In the genomic region with DNA sequence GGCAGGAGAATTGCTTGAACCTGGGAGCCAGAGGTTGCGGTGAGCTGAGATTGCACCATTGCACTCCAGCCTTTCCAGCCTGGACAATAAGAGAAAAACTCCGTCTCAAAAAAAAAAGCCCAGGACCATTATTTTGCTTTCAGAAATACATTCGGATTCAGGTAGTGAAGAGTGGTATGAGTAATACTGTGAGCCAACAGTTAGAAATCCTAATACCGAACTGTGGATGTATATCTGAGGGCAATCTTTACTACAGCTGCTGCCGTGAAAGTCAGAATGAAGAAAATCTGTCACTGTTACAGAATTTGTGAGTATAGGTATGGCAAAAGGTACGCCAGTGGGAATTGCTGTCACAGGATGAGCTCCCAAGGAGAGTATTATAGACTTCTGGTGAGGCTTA, we compare ENCODE assay signal across 28 cellular contexts.
"Had no signal": no experiment of that assay in that cellular context is flagged by ENCODE, and none has a peak within 500 bp of the region (broad histone marks: within the 10 kb centered on the region; RNA-seq: fewer than 3 reads in every experiment).

No MANE protein-coding gene starts in this region.

- H2AFZ ChIP-seq: neural progenitor cell, parathyroid adenoma had no signal

- H3K27ac Mint-ChIP-seq: memory B cell; natural killer cell treated with Interleukin-12 subunit alpha and Interleukin-12 subunit beta and Interleukin-15 and Interleukin-18, amount 100 ng/mL, for 72 hours; neural progenitor cell; progenitor cell of endocrine pancreas; stimulated activated naive CD8-positive, alpha-beta T cell treated with anti-CD3 and anti-CD28 coated beads, Interleukin-15, amount 100 ng/mL, for 72 hours had no signal

- ATAC-seq: foreskin keratinocyte; gastroesophageal sphincter; heart right ventricle; left lobe of liver; natural killer cell treated with Interleukin-12 subunit alpha and Interleukin-12 subunit beta and Interleukin-15 and Interleukin-18, amount 100 ng/mL, for 72 hours; sciatic nerve; stimulated activated naive CD8-positive, alpha-beta T cell treated with anti-CD3 and anti-CD28 coated beads, Interleukin-15, amount 100 ng/mL, for 72 hours had no signal

- H3K4me3 ChIP-seq: dorsolateral prefrontal cortex, esophagus muscularis mucosa, gastroesophageal sphincter, heart right ventricle, lung, neural progenitor cell, right atrium auricular region, smooth muscle cell, suprapubic skin, transverse colon had no signal

- FAIRE-seq: kidney had no signal

- H3K9ac ChIP-seq: neural progenitor cell, parathyroid adenoma had no signal

- H3K9me3 ChIP-seq: esophagus muscularis mucosa, gastroesophageal sphincter, heart right ventricle, right atrium auricular region, suprapubic skin, transverse colon had no signal

- H3K9me3 Mint-ChIP-seq: memory B cell; naive B cell; natural killer cell treated with Interleukin-12 subunit alpha and Interleukin-12 subunit beta and Interleukin-15 and Interleukin-18, amount 100 ng/mL, for 72 hours; neural progenitor cell; stimulated activated naive CD8-positive, alpha-beta T cell treated with anti-CD3 and anti-CD28 coated beads, Interleukin-15, amount 100 ng/mL, for 72 hours had no signal

- H3K36me3 Mint-ChIP-seq: naive B cell; natural killer cell treated with Interleukin-12 subunit alpha and Interleukin-12 subunit beta and Interleukin-15 and Interleukin-18, amount 100 ng/mL, for 72 hours had no signal

- H3K27ac ChIP-seq: esophagus muscularis mucosa, foreskin keratinocyte, gastroesophageal sphincter, heart right ventricle, neural progenitor cell, parathyroid adenoma, right atrium auricular region, suprapubic skin, transverse colon had no signal

- H3K4me3 Mint-ChIP-seq: memory B cell; natural killer cell treated with Interleukin-12 subunit alpha and Interleukin-12 subunit beta and Interleukin-15 and Interleukin-18, amount 100 ng/mL, for 72 hours; neural progenitor cell; stimulated activated naive CD8-positive, alpha-beta T cell treated with anti-CD3 and anti-CD28 coated beads, Interleukin-15, amount 100 ng/mL, for 72 hours had no signal

- H3K4me2 ChIP-seq: neural progenitor cell, smooth muscle cell had no signal

- H3K27me3 Mint-ChIP-seq: memory B cell; naive B cell; natural killer cell treated with Interleukin-12 subunit alpha and Interleukin-12 subunit beta and Interleukin-15 and Interleukin-18, amount 100 ng/mL, for 72 hours; progenitor cell of endocrine pancreas; stimulated activated naive CD8-positive, alpha-beta T cell treated with anti-CD3 and anti-CD28 coated beads, Interleukin-15, amount 100 ng/mL, for 72 hours had no signal

- H3K27me3 ChIP-seq: dorsolateral prefrontal cortex, esophagus muscularis mucosa, foreskin keratinocyte, gastroesophageal sphincter, heart right ventricle, neural progenitor cell, right atrium auricular region, suprapubic skin, transverse colon had no signal

- DNase-seq: cortex of kidney; effector CD4-positive, alpha-beta T cell; glutamatergic neuron; heart right ventricle; kidney; naive B cell; stimulated activated CD4-positive, alpha-beta T cell treated with anti-CD3 and anti-CD28 coated beads, Interleukin-12 subunit alpha, Interleukin-12 subunit beta, amount 100 ng/mL, for 4 hours; stimulated activated CD4-positive, alpha-beta T cell treated with anti-CD3 and anti-CD28 coated beads, Interleukin-1b, Interleukin-23, amount 100 ng/mL, for 48 hours; stimulated activated CD4-positive, alpha-beta T cell treated with anti-CD3 and anti-CD28 coated beads, Interleukin-4, amount 100 ng/mL, for 1 hour; stimulated activated CD8-positive, alpha-beta memory T cell treated with anti-CD3 and anti-CD28 coated beads, Interleukin-4, amount 100 ng/mL, for 48 hours; stimulated activated naive CD4-positive, alpha-beta T cell; stimulated activated naive CD8-positive, alpha-beta T cell treated with anti-CD3 and anti-CD28 coated beads, Interleukin-15, amount 100 ng/mL, for 72 hours; transverse colon had no signal
